In genomic region chr11:48063424-48063978, GRCh38 we compare ENCODE assay signal across 8 cellular contexts.
A peak's percentile ranks its signal among the peaks of the same experiment; 100 is the strongest.
DNase-seq lines count a peak whose midpoint lies in the region; ATAC-seq, FAIRE-seq and TF ChIP-seq lines count a peak whose summit lies in the region.

No MANE protein-coding gene starts in this region.

- no peak for TF ChIP-seq CTCF in adrenal gland (IDR thresholded peaks at IDR 0.05)
- TF ChIP-seq CTCF in kidney (IDR thresholded peaks at IDR 0.05; ENCODE audit: borderline replicate concordance, extremely low read depth, insufficient read depth), result no peak

- ATAC-seq in stimulated activated memory B cell treated with anti-CD40 and anti-IgM and Interleukin-4, amounts not matched to agents 10 μg/mL and 1 μg/mL and 100 μg/mL, for 72 hours, result peak; percentile 70
- ATAC-seq in GM18873 (IDR thresholded peaks at IDR 0.05; ENCODE audit: low FRiP score, unreplicated experiment) (no peak), GM19455 (IDR thresholded peaks at IDR 0.05; ENCODE audit: unreplicated experiment) (no peak)

- peak; percentile 48 for FAIRE-seq in H54 (lab: Jason Lieb, UNC)
- peak; percentile 15 for FAIRE-seq in kidney (lab: Jason Lieb, UNC)
- FAIRE-seq in small intestine (lab: Jason Lieb, UNC), result no peak

- peak overlapping the region; percentile 80 for H3K27ac Mint-ChIP-seq in stimulated activated memory B cell treated with anti-CD40 and anti-IgM and Interleukin-4, amounts not matched to agents 10 μg/mL and 1 μg/mL and 100 μg/mL, for 72 hours

- no peaks in the 10 kb centered on the region for H3K27me3 Mint-ChIP-seq in stimulated activated memory B cell treated with anti-CD40 and anti-IgM and Interleukin-4, amounts not matched to agents 10 μg/mL and 1 μg/mL and 100 μg/mL, for 72 hours

- WGBS in adrenal gland, 4 donors, result 43 to 62% (median 48%) methylated on average over 2 of the region's 2 CpGs
- WGBS in small intestine, 3 donors, result 48 to 77% (median 70%) methylated on average over 2 of the region's 2 CpGs

- intact Hi-C loops in adrenal gland (cut with DNase I) (no loop called here), kidney (cut with DNase I) (no loop called here)

- H3K36me3 Mint-ChIP-seq in stimulated activated memory B cell treated with anti-CD40 and anti-IgM and Interleukin-4, amounts not matched to agents 10 μg/mL and 1 μg/mL and 100 μg/mL, for 72 hours, result peaks cover 17% of the 10 kb centered on the region

- H3K9ac ChIP-seq in kidney (ENCODE audit: low read length in 2 of 2), result peak overlapping the region in 1 of 2 donors; percentile 59

- TF ChIP-seq POLR2A in H54 (IDR thresholded peaks at IDR 0.05; ENCODE audit: low read depth, low read length), result no peak
- no peak for TF ChIP-seq POLR2A in adrenal gland (IDR thresholded peaks at IDR 0.05)

- H3K9me3 Mint-ChIP-seq in stimulated activated memory B cell treated with anti-CD40 and anti-IgM and Interleukin-4, amounts not matched to agents 10 μg/mL and 1 μg/mL and 100 μg/mL, for 72 hours, result peaks cover 11% of the 10 kb centered on the region

- no peak overlapping the region for H3K4me3 ChIP-seq in adrenal gland
- H3K4me3 ChIP-seq in kidney (ENCODE audit: low read length in 2 of 2), result no peak overlapping the region
- H3K4me3 ChIP-seq in small intestine (ENCODE audit: low read depth in 1 of 2, low read length in 2 of 2), result no peak overlapping the region

- H3K9me3 ChIP-seq in adrenal gland (replicated peaks in 1 of 3) (no peaks in the 10 kb centered on the region), kidney (ENCODE audit: control insufficient read depth in 1 of 2, low read length in 2 of 2) (no peaks in the 10 kb centered on the region), small intestine (ENCODE audit: control insufficient read depth, low read depth) (no peaks in the 10 kb centered on the region)

- DNase-seq in H54 (ENCODE audit: insufficient read length, low spot score), result peak; percentile 60
- peak in 6 of 7 donors; percentile 12 to 62 (median 36) for DNase-seq in adrenal gland
- DNase-seq in kidney, result no peak
- no peak for DNase-seq in DMS53 treated with DMSO at 0.1 percent for 48 hours (lab: John Stamatoyannopoulos, UW; ENCODE audit: unreplicated experiment)
- DNase-seq in small intestine, result no peak

- peak overlapping the region; percentile 59 for H3K4me3 Mint-ChIP-seq in stimulated activated memory B cell treated with anti-CD40 and anti-IgM and Interleukin-4, amounts not matched to agents 10 μg/mL and 1 μg/mL and 100 μg/mL, for 72 hours

- H3K27me3 ChIP-seq in adrenal gland (no peaks in the 10 kb centered on the region), small intestine (ENCODE audit: control insufficient read depth in 2 of 2, insufficient read depth in 2 of 2, low read length in 2 of 2) (no peaks in the 10 kb centered on the region)

- H3K4me1 Mint-ChIP-seq in stimulated activated memory B cell treated with anti-CD40 and anti-IgM and Interleukin-4, amounts not matched to agents 10 μg/mL and 1 μg/mL and 100 μg/mL, for 72 hours, result peaks cover 41% of the 10 kb centered on the region

- H3K27ac ChIP-seq in adrenal gland (peak overlapping the region in 2 of 5 donors; percentile 22 to 70), kidney (ENCODE audit: low read depth in 2 of 2, low read length in 2 of 2) (peak overlapping the region; percentile 65 to 69), small intestine (ENCODE audit: low read depth in 1 of 2, low read length in 1 of 2) (no peak overlapping the region)

- peaks cover 0 to 19% of the 10 kb centered on the region in 2 donors for H3K4me1 ChIP-seq in adrenal gland (replicated peaks in 1 of 2)
- H3K4me1 ChIP-seq in kidney (ENCODE audit: control insufficient read depth in 1 of 2, insufficient read depth in 1 of 2, low read depth in 1 of 2, low read length in 2 of 2), result peaks cover 12 to 18% of the 10 kb centered on the region in 2 donors
- H3K4me1 ChIP-seq in small intestine (ENCODE audit: control insufficient read depth in 2 of 2, insufficient read depth in 1 of 2, low read depth in 1 of 2, low read length in 1 of 2), result peaks cover 0 to 1% of the 10 kb centered on the region in 2 donors

- H3K36me3 ChIP-seq in adrenal gland (replicated peaks in 1 of 2) (no peaks in the 10 kb centered on the region), kidney (ENCODE audit: control insufficient read depth in 1 of 2, insufficient read depth in 2 of 2, low read length in 2 of 2) (no peaks in the 10 kb centered on the region), small intestine (ENCODE audit: control insufficient read depth in 2 of 2, insufficient read depth in 2 of 2, low read length in 2 of 2) (no peaks in the 10 kb centered on the region)

Comparison
In these comparisons a context has a peak if more than half of its experiments do, and no peak if none do; other contexts are left out.
1. DNase-seq: peak in H54 (single experiment) and adrenal gland (6 of 7); none in kidney (single experiment), DMS53 treated with DMSO at 0.1 percent for 48 hours (single experiment) and small intestine (single experiment).
2. H3K27ac ChIP-seq: peak in kidney (2 of 2); none in small intestine (0 of 2).